8 cellular contexts compared by ENCODE assay signal in the genomic region with DNA sequence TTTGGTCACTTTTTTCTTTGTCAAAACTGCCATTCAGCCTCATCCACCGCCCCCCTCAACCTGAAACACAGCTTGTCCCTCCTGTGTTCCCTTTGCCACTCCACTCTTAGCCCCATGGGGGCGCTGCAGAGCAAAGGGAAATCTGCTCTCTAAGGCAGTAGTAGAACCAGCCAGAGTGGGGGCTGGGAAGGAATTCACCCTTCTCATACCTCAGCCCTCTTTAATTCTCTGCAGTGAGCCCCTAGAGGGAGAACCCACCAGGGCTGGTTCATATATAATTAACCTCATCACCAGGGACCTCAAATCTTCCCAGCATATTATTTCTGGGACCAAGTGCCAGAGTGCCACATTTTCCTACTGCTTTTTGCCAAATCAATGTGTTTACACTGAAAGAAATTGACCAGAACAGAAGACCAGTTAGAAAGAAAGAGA. TPM values are rescaled to one million over a fixed set of nuclear protein-coding genes. Genes with fewer than 3 reads are reported as not detected.
A peak's percentile ranks its signal among the peaks of the same experiment; 100 is the strongest.
DNase-seq lines count a peak whose midpoint lies in the region; ATAC-seq and TF ChIP-seq lines count a peak whose summit lies in the region.

No MANE protein-coding gene starts in this region.

- H3K4me3 Mint-ChIP-seq in osteocyte (ENCODE audit: unreplicated experiment) = peak overlapping the region; percentile 46

- no peaks in the 10 kb centered on the region for H3K27me3 Mint-ChIP-seq in osteocyte (ENCODE audit: unreplicated experiment)

- H3K9me3 ChIP-seq in RWPE2 (ENCODE audit: severe bottlenecking) = no peaks in the 10 kb centered on the region
- H3K9me3 ChIP-seq in thyroid gland = no peaks in the 10 kb centered on the region

- peaks cover 18% of the 10 kb centered on the region for H3K79me2 ChIP-seq in ACC112 (ENCODE audit: control insufficient read depth, insufficient read depth, low read length, unreplicated experiment)

- no peaks in the 10 kb centered on the region for H3K9me3 Mint-ChIP-seq in osteocyte (ENCODE audit: unreplicated experiment)

- H3K36me3 ChIP-seq in ACC112 (ENCODE audit: insufficient read depth, low read length) (no peaks in the 10 kb centered on the region), RWPE2 (ENCODE audit: low read depth) (no peaks in the 10 kb centered on the region), thyroid gland (no peaks in the 10 kb centered on the region)

- peak overlapping the region; percentile 96 for H3K4me3 ChIP-seq in ACC112 (ENCODE audit: low read depth, low read length)
- H3K4me3 ChIP-seq in RWPE2 (ENCODE audit: severe bottlenecking) = no peak overlapping the region
- H3K4me3 ChIP-seq in thyroid gland (replicated peaks in 1 of 3) = no peak overlapping the region

- 0 out of 2 replicates have a peak overlapping the region, but pooled peaks have one; percentile 97 for H3K27ac ChIP-seq in ACC112 (ENCODE audit: low read depth, low read length)
- no peak overlapping the region for H3K27ac ChIP-seq in RWPE2 (ENCODE audit: poor library complexity, severe bottlenecking)
- H3K27ac ChIP-seq in thyroid gland = peak overlapping the region in 2 of 3 donors; percentile 100

- no peak overlapping the region for H2AFZ ChIP-seq in ACC112 (ENCODE audit: low read length, unreplicated experiment)

- H3K4me1 Mint-ChIP-seq in osteocyte (ENCODE audit: unreplicated experiment) = peaks cover 45% of the 10 kb centered on the region

- H3K27ac Mint-ChIP-seq in osteocyte (ENCODE audit: unreplicated experiment) = peak overlapping the region; percentile 55

- no peak for TF ChIP-seq POLR2A in thyroid gland (IDR thresholded peaks at IDR 0.05)

- H3K36me3 Mint-ChIP-seq in osteocyte (ENCODE audit: unreplicated experiment) = no peaks in the 10 kb centered on the region

- WGBS in thyroid gland, 2 donors = 7 to 8% methylated on average over 2 of the region's 2 CpGs

- peak; percentile 44 for ATAC-seq in GM18517 (IDR thresholded peaks at IDR 0.05; ENCODE audit: unreplicated experiment)
- ATAC-seq in RWPE2 (ENCODE audit: low read depth) = peak; percentile 45; the same call in 2 of the 3 replicates

- peaks cover 14% of the 10 kb centered on the region for H3K4me1 ChIP-seq in ACC112 (ENCODE audit: control insufficient read depth, insufficient read depth, low read length, unreplicated experiment)
- H3K4me1 ChIP-seq in RWPE2 (ENCODE audit: insufficient read depth, poor library complexity, severe bottlenecking) = peaks cover 6% of the 10 kb centered on the region
- peaks cover 24 to 30% of the 10 kb centered on the region in 2 donors for H3K4me1 ChIP-seq in thyroid gland

- DNase-seq in LHCN-M2 (ENCODE audit: low read depth) = peak; percentile 91
- DNase-seq in RWPE2 (ENCODE audit: low spot score) = peak; percentile 66
- DNase-seq in activated T-helper 9 cell treated with anti-CD3 and anti-CD28 coated beads, Interleukin-2, amount 50 U/mL, for 16 hours (ENCODE audit: low read depth) = peak; percentile 83
- peak; percentile 72 for DNase-seq in foreskin melanocyte
- peak; percentile 95 for DNase-seq in osteocyte (ENCODE audit: extremely low spot score, unreplicated experiment)
- peak; percentile 95 to 98 for DNase-seq in thyroid gland

- peak; percentile 95 for TF ChIP-seq CTCF in RWPE2 (IDR thresholded peaks at IDR 0.05; ENCODE audit: poor library complexity, severe bottlenecking)
- peak; percentile 96 for TF ChIP-seq CTCF in osteocyte (IDR thresholded peaks at IDR 0.05)
- peak; percentile 88 to 98 (median 96) for TF ChIP-seq CTCF in thyroid gland (IDR thresholded peaks at IDR 0.05)

- intact Hi-C loops in thyroid gland (cut with DNase I) = loop anchor here (10.0 kb wide), 1 partner anchor 877 kb away; no protein-coding TSS in a partner anchor

- H3K27me3 ChIP-seq in ACC112 (ENCODE audit: insufficient read depth, low read length) (no peaks in the 10 kb centered on the region), RWPE2 (ENCODE audit: insufficient read depth, poor library complexity, severe bottlenecking) (no peaks in the 10 kb centered on the region), thyroid gland (no peaks in the 10 kb centered on the region)

RNA-seq across cellular contexts. Expression of a gene that starts 2.8 kb away (rescaled TPM):
- total RNA-seq in LHCN-M2 (2014; rRNA removed) (20.6 and 34.0 TPM in 2 replicates), osteocyte (69.3 and 84.8 TPM in 2 replicates), thyroid gland (100 to 1,000 TPM in 1 of 4 donors, 10 to 100 TPM in 3; 40.3 to 109 (median 67.2) TPM)
- 11.0 TPM for polyA plus RNA-seq in LHCN-M2 (2012)

RNA-seq across cellular contexts. Expression of a gene that starts 45.7 kb away (rescaled TPM):
- total RNA-seq in LHCN-M2 (2014; rRNA removed) = not detected in 2 replicates
- not detected for polyA plus RNA-seq in LHCN-M2 (2012)
- total RNA-seq in osteocyte = not detected in 2 replicates
- not detected for total RNA-seq in thyroid gland
